Comparison of ENCODE assay signal across 9 cellular contexts in genomic region chr9:92098638-92099037, GRCh38. TPM values are rescaled to one million over a fixed set of nuclear protein-coding genes. Genes with fewer than 3 reads are reported as not detected.
DNase-seq lines count a peak whose midpoint lies in the region; ATAC-seq and TF ChIP-seq lines count a peak whose summit lies in the region.
"Had no signal": no experiment of that assay in that cellular context is flagged by ENCODE, and none has a peak within 500 bp of the region (broad histone marks: within the 10 kb centered on the region; RNA-seq: fewer than 3 reads in every experiment).

No MANE protein-coding gene starts in this region.

- peak overlapping the region; percentile 52 for H3K27ac ChIP-seq in left ventricle myocardium inferior (replicated peaks)
- peak overlapping the region; percentile 31 to 64 (median 46) for H3K27ac ChIP-seq in transverse colon
- H3K27ac ChIP-seq: GM23248 had no signal

- peaks cover 10% of the 10 kb centered on the region for H3K4me1 ChIP-seq in left ventricle myocardium inferior
- H3K4me1 ChIP-seq in endocrine pancreas (ENCODE audit: control insufficient read depth, insufficient read depth, low read length): no peaks in the 10 kb centered on the region
- H3K4me1 ChIP-seq in transverse colon: peaks cover 0 to 8% (median 0%) of the 10 kb centered on the region in 4 donors

- no peak overlapping the region for H3K9ac ChIP-seq in endocrine pancreas (ENCODE audit: control insufficient read depth, insufficient read depth, low read length)
- H3K9ac ChIP-seq: GM23248 had no signal

- peak overlapping the region; percentile 54 for H3K4me3 ChIP-seq in left ventricle myocardium inferior
- peak overlapping the region; percentile 62 for H3K4me3 ChIP-seq in endocrine pancreas (ENCODE audit: control insufficient read depth, insufficient read depth, low read length)
- peak overlapping the region in 3 of 4 donors; percentile 4 to 26 (median 18) for H3K4me3 ChIP-seq in transverse colon
- H3K4me3 ChIP-seq: GM23248 had no signal

- TF ChIP-seq CTCF in left ventricle myocardium inferior (IDR thresholded peaks at IDR 0.05; ENCODE audit: borderline replicate concordance) (no peak), transverse colon (IDR thresholded peaks at IDR 0.05) (no peak)

- TF ChIP-seq EP300 in transverse colon (IDR thresholded peaks at IDR 0.05; ENCODE audit: low read depth): no peak

- H3K9me3 ChIP-seq in left ventricle myocardium inferior (replicated peaks) (peaks cover 11% of the 10 kb centered on the region), endocrine pancreas (ENCODE audit: control insufficient read depth, low read length) (no peaks in the 10 kb centered on the region), transverse colon (no peaks in the 10 kb centered on the region)

- H3K27me3 ChIP-seq in left ventricle myocardium inferior (ENCODE audit: low read depth) (no peaks in the 10 kb centered on the region), endocrine pancreas (ENCODE audit: control insufficient read depth, insufficient read depth, low read length) (no peaks in the 10 kb centered on the region), transverse colon (no peaks in the 10 kb centered on the region)

- H3K36me3 ChIP-seq in left ventricle myocardium inferior (peaks cover 24% of the 10 kb centered on the region), endocrine pancreas (ENCODE audit: control insufficient read depth, insufficient read depth, low read length) (no peaks in the 10 kb centered on the region), transverse colon (peaks cover 0 to 4% (median 0%) of the 10 kb centered on the region in 4 donors)

- TF ChIP-seq POLR2A in transverse colon (IDR thresholded peaks at IDR 0.05): no peak

- 33 to 65% methylated on average over 1 of the region's 1 CpG for WGBS in transverse colon (ENCODE audit: low coverage in 1 of 2), 2 donors

- DNase-seq in left ventricle myocardium inferior: no peak
- DNase-seq in cardiac septum (ENCODE audit: low spot score): no peak
- no peak for DNase-seq in transverse colon
- DNase-seq in NCI-H526 treated with DMSO at 0.1 percent for 48 hours (lab: John Stamatoyannopoulos, UW): no peak
- no peak for DNase-seq in left ventricle myocardium superior
- DNase-seq: GM23248 had no signal

- in situ Hi-C loops in transverse colon (cut with MboI; ENCODE audit: low pct_ligation_motif_present in 1 of 4, low pct_unique_long_range_greater_than_20kb in 1 of 4, low sequenced_read_pairs in 3 of 4): no loop called here

- intact Hi-C loops in left ventricle myocardium inferior (cut with micrococcal nuclease) (no loop called here), cardiac septum (cut with DNase I) (no loop called here), transverse colon (cut with DNase I; ENCODE audit: low total_unique reads) (no loop called here), left ventricle myocardium superior (cut with micrococcal nuclease) (no loop called here)

- ATAC-seq in HG03354 (IDR thresholded peaks at IDR 0.05; ENCODE audit: poor library complexity, severe bottlenecking, unreplicated experiment) (peak; percentile 80), HG02610 (IDR thresholded peaks at IDR 0.05; ENCODE audit: unreplicated experiment) (no peak), left ventricle myocardium superior (no peak)

RNA-seq across cellular contexts. Expression of gene SPTLC1, which starts 16.6 kb away (rescaled TPM):
- total RNA-seq in left ventricle myocardium inferior: 21.9 TPM
- 26.1 TPM for total RNA-seq in cardiac septum
- 100 to 1,000 TPM in 3 of 4 donors, 10 to 100 TPM in 1; 36.7 to 160 (median 112) TPM for total RNA-seq in transverse colon
- 23.9 TPM for total RNA-seq in left ventricle myocardium superior
